ENCODE assay signal across 21 cellular contexts in the genomic region with DNA sequence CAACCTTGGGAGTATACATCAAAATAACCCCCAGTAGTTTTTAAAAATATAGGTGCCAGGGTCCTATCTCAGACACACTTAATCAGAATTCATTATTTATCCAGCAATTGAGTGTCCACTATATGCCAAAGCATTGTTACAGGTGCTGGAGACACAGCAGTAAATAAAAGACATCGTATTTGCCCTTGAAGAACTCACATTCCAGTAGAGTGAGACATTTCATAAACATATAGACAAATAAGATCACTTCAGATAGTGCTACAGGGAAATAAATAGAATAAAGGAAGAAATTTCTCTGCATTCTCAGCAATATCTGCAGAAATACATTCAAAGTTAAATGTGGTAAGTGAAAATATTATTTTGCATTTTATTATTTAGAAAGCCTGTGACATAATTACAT.
"Had no signal": no experiment of that assay in that cellular context is flagged by ENCODE, and none has a peak within 500 bp of the region (broad histone marks: within the 10 kb centered on the region; RNA-seq: fewer than 3 reads in every experiment).

No MANE protein-coding gene starts in this region.

- DNase-seq: KBM-7, MM.1S, NCI-H1092 treated with DMSO at 0.1 percent for 48 hours, NCI-H1436, NCI-H187, NCI-H2029, NCI-H2081 treated with DMSO at 0.1 percent for 48 hours, NCI-H2171, NCI-H226, NCI-H446, NCI-H510A, NCI-H524 treated with DMSO at 0.1 percent for 48 hours, NCI-H69, NCI-H774, Right ventricle myocardium superior, RPMI8226, SJCRH30, T-helper 1 cell had no signal

- H3K36me3 ChIP-seq: SJCRH30 had no signal

- H3K27ac ChIP-seq: HL-60, PC-9, SJCRH30 had no signal

- H3K9me3 ChIP-seq: SJCRH30 had no signal

- H3K4me1 ChIP-seq: SJCRH30 had no signal

- H3K27me3 ChIP-seq: SJCRH30 had no signal

- ATAC-seq: SK-N-SH treated with all-trans-retinoic acid at 6 μM for 48 hours had no signal

- H3K4me3 ChIP-seq: PC-9, SJCRH30 had no signal
